ENCODE assay signal across 27 cellular contexts in genomic region chr5:31614147-31615030, GRCh38. TPM values are rescaled to one million over a fixed set of nuclear protein-coding genes. Genes with fewer than 3 reads are reported as not detected.
DNase-seq lines count a peak whose midpoint lies in the region; TF ChIP-seq lines count a peak whose summit lies in the region.
"Had no signal": no experiment of that assay in that cellular context is flagged by ENCODE, and none has a peak within 500 bp of the region (broad histone marks: within the 10 kb centered on the region; RNA-seq: fewer than 3 reads in every experiment).

No MANE protein-coding gene starts in this region.

- intact Hi-C loops in thyroid gland (cut with DNase I), result no loop called here

- no peak for TF ChIP-seq EP300 in suprapubic skin (IDR thresholded peaks at IDR 0.05)

- H3K4me1 Mint-ChIP-seq in nephron, result peaks cover 14% of the 10 kb centered on the region
- H3K4me1 Mint-ChIP-seq in activated T-cell treated with anti-CD3 and anti-CD28 coated beads, Interleukin-2, amount 50 U/mL, for 24 hours (ENCODE audit: low read depth), result peaks cover 4% of the 10 kb centered on the region
- H3K4me1 Mint-ChIP-seq: activated CD8-positive, alpha-beta memory T cell treated with anti-CD3 and anti-CD28 coated beads, Interleukin-2, amount 10 ng/mL, durations not matched to agents 7 days and 5 days; memory B cell had no signal

- H3K9me3 ChIP-seq in thyroid gland (no peaks in the 10 kb centered on the region), suprapubic skin (no peaks in the 10 kb centered on the region), Peyer's patch (no peaks in the 10 kb centered on the region)
- H3K9me3 ChIP-seq: colonic mucosa, transverse colon had no signal

- H3K27ac ChIP-seq in thyroid gland (no peak overlapping the region), suprapubic skin (no peak overlapping the region), Peyer's patch (no peak overlapping the region)
- H3K27ac ChIP-seq: colonic mucosa, transverse colon had no signal

- H3K36me3 ChIP-seq in thyroid gland (no peaks in the 10 kb centered on the region), suprapubic skin (no peaks in the 10 kb centered on the region), Peyer's patch (no peaks in the 10 kb centered on the region)
- H3K36me3 ChIP-seq: colonic mucosa, transverse colon had no signal

- no peak overlapping the region for H3K4me3 Mint-ChIP-seq in nephron
- H3K4me3 Mint-ChIP-seq in activated T-cell treated with anti-CD3 and anti-CD28 coated beads, Interleukin-2, amount 50 U/mL, for 24 hours, result no peak overlapping the region
- H3K4me3 Mint-ChIP-seq: activated CD8-positive, alpha-beta memory T cell treated with anti-CD3 and anti-CD28 coated beads, Interleukin-2, amount 10 ng/mL, durations not matched to agents 7 days and 5 days; activated naive CD8-positive, alpha-beta T cell; brain; CD4-positive, alpha-beta T cell; memory B cell; naive thymus-derived CD8-positive, alpha-beta T cell had no signal

- 53 to 56% methylated on average over 10 to 11 of the region's 11 CpGs for WGBS in thyroid gland, 2 donors
- WGBS in suprapubic skin, result 44% methylated on average over 11 of the region's 11 CpGs

- H3K9me3 Mint-ChIP-seq in nephron, result peaks cover 7% of the 10 kb centered on the region
- no peaks in the 10 kb centered on the region for H3K9me3 Mint-ChIP-seq in activated T-cell treated with anti-CD3 and anti-CD28 coated beads, Interleukin-2, amount 50 U/mL, for 24 hours
- H3K9me3 Mint-ChIP-seq: CD4-positive, alpha-beta T cell; memory B cell; naive thymus-derived CD8-positive, alpha-beta T cell had no signal

- no peaks in the 10 kb centered on the region for H3K4me1 ChIP-seq in thyroid gland
- no peaks in the 10 kb centered on the region for H3K4me1 ChIP-seq in suprapubic skin
- H3K4me1 ChIP-seq in Peyer's patch, result no peaks in the 10 kb centered on the region
- H3K4me1 ChIP-seq: colonic mucosa, transverse colon had no signal

- H3K36me3 Mint-ChIP-seq in nephron (ENCODE audit: low read depth), result no peaks in the 10 kb centered on the region
- no peaks in the 10 kb centered on the region for H3K36me3 Mint-ChIP-seq in activated T-cell treated with anti-CD3 and anti-CD28 coated beads, Interleukin-2, amount 50 U/mL, for 24 hours (ENCODE audit: low read depth)
- H3K36me3 Mint-ChIP-seq: activated CD8-positive, alpha-beta memory T cell treated with anti-CD3 and anti-CD28 coated beads, Interleukin-2, amount 10 ng/mL, durations not matched to agents 7 days and 5 days; brain; memory B cell; naive thymus-derived CD8-positive, alpha-beta T cell had no signal

- H3K4me3 ChIP-seq in thyroid gland (replicated peaks in 1 of 3) (no peak overlapping the region), suprapubic skin (no peak overlapping the region), Peyer's patch (no peak overlapping the region)
- H3K4me3 ChIP-seq: colonic mucosa, transverse colon had no signal

- TF ChIP-seq POLR2A in thyroid gland (IDR thresholded peaks at IDR 0.05) (no peak), suprapubic skin (IDR thresholded peaks at IDR 0.05) (no peak), Peyer's patch (IDR thresholded peaks at IDR 0.05) (no peak)

- H3K27ac Mint-ChIP-seq in nephron, result peak overlapping the region in 2 of 3 experiments; percentile 44 to 79
- no peak overlapping the region for H3K27ac Mint-ChIP-seq in activated T-cell treated with anti-CD3 and anti-CD28 coated beads, Interleukin-2, amount 50 U/mL, for 24 hours
- H3K27ac Mint-ChIP-seq: activated CD8-positive, alpha-beta memory T cell treated with anti-CD3 and anti-CD28 coated beads, Interleukin-2, amount 10 ng/mL, durations not matched to agents 7 days and 5 days; activated naive CD8-positive, alpha-beta T cell; brain; CD4-positive, alpha-beta T cell; memory B cell had no signal

- H3K27me3 ChIP-seq in thyroid gland (no peaks in the 10 kb centered on the region), suprapubic skin (no peaks in the 10 kb centered on the region), Peyer's patch (no peaks in the 10 kb centered on the region)
- H3K27me3 ChIP-seq: colonic mucosa had no signal

- peak; percentile 33 for DNase-seq in ELF-1 (ENCODE audit: low read depth, low spot score)
- DNase-seq in fibroblast of peridontal ligament (ENCODE audit: extremely low read depth), result peak; percentile 20
- DNase-seq in thyroid gland, result no peak
- DNase-seq in suprapubic skin (ENCODE audit: low spot score in 2 of 2), result no peak
- DNase-seq in activated T-cell treated with anti-CD3 and anti-CD28 coated beads, Interleukin-2, amount 50 U/mL, for 24 hours, result no peak
- DNase-seq in Peyer's patch, result no peak
- DNase-seq: activated CD8-positive, alpha-beta memory T cell treated with anti-CD3 and anti-CD28 coated beads, Interleukin-2, amount 10 ng/mL, durations not matched to agents 7 days and 5 days; CD4-positive, alpha-beta T cell; colonic mucosa; DMS53; foreskin fibroblast; GOT3; hypothalamus; KBM-7; naive thymus-derived CD8-positive, alpha-beta T cell; NCI-H187; NCI-H446; NK-92 treated with Interleukin-12 subunit alpha and Interleukin-12 subunit beta, amount 100 ng/mL, for 24 hours; stimulated activated CD4-positive, alpha-beta T cell treated with anti-CD3 and anti-CD28 coated beads, Interleukin-2, amount 100 ng/mL, for 24 hours; stimulated activated naive CD4-positive, alpha-beta T cell treated with Interleukin-2 at 50 U/mL for 16 hours; SW 1271; transverse colon had no signal

- H3K27me3 Mint-ChIP-seq in nephron (ENCODE audit: low read depth), result peaks cover 13% of the 10 kb centered on the region
- H3K27me3 Mint-ChIP-seq in activated T-cell treated with anti-CD3 and anti-CD28 coated beads, Interleukin-2, amount 50 U/mL, for 24 hours, result peaks cover 33% of the 10 kb centered on the region

- TF ChIP-seq CTCF in nephron (IDR thresholded peaks at IDR 0.05; ENCODE audit: unreplicated experiment in 3 of 3) (no peak), thyroid gland (IDR thresholded peaks at IDR 0.05) (no peak), suprapubic skin (IDR thresholded peaks at IDR 0.05) (no peak), Peyer's patch (IDR thresholded peaks at IDR 0.05) (no peak)

TF ChIP-seq in PFSK-1, 5 proteins besides CTCF, POLR2A, EP300 and RAD21:
- TF ChIP-seq SIN3A (IDR thresholded peaks at IDR 0.05; ENCODE audit: borderline replicate concordance, insufficient read depth, low read length), result peak; percentile 68; the same call in 1 of the 2 replicates
- no peak for TF ChIP-seq REST (IDR thresholded peaks at IDR 0.05; ENCODE audit: insufficient read depth in 1 of 2, low read depth in 2 of 2, low read length in 2 of 2)

RNA-seq across cellular contexts. Expression of gene PDZD2, which starts 24.5 kb away (rescaled TPM):
- 16.2 TPM for polyA plus RNA-seq in PFSK-1 (2012; ENCODE audit: insufficient read length, low read depth)
- total RNA-seq in thyroid gland, result 1 to 10 TPM; 1.8 to 4.5 (median 3.9) TPM
- total RNA-seq in suprapubic skin, result 100 to 1,000 TPM; 107 to 195 (median 123) TPM
- 1 to 10 TPM in 3 of 4 donors, under 1 TPM in 1; 0.53 to 7.4 (median 3.0) TPM for total RNA-seq in Peyer's patch
- total RNA-seq: activated CD8-positive, alpha-beta memory T cell treated with anti-CD3 and anti-CD28 coated beads, Interleukin-2, amount 10 ng/mL, durations not matched to agents 7 days and 5 days had no signal

Comparison
In these comparisons a context has a peak if more than half of its experiments do, and no peak if none do; other contexts are left out.
1. DNase-seq: peak in ELF-1 (single experiment) and fibroblast of peridontal ligament (single experiment); none in thyroid gland (0 of 2), suprapubic skin (0 of 2), activated T-cell treated with anti-CD3 and anti-CD28 coated beads, Interleukin-2, amount 50 U/mL, for 24 hours (single experiment) and Peyer's patch (0 of 3).
2. RNA of gene PDZD2, which starts 24.5 kb away (total RNA-seq): 107 to 195 TPM in suprapubic skin; 1.8 to 4.5 TPM in thyroid gland and 0.53 to 7.4 TPM in Peyer's patch; every median in the first group is over 10 times any median in the second.